In the genomic region with DNA sequence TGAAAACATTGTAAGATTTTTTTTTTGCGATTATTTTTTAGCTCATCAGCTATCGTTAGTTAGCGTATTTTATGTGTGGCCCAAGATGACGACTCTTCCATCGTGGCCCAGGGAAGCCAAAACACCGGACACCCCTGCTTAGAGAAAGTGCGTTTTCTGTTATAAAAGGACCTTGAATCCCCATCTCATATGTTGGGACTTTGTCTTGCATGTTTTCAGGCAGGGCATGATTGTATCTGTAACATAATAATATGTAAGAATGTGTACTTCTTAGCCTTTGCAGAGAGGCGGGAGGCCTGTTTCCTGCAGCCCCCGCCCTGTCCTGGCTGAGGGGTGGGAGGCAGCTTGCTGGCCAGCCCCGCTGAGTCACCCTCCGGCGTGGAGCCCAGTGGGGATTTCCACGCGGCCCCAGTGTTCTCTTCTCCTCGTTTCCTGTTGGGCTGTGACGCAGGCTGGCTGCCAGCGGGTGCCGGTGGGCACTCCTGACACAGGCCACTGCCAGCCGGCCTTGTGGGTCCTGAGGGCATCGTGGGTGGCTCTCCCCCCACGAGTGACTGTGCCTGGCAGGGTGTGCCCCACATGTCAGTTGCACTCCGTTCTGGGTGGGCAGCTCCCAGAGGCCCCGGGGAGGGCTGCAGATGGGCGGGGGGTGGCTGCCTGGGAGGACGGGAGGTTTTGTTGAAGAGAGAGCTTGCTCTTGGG, we compare ENCODE assay signal across 9 cellular contexts. TPM values are rescaled to one million over a fixed set of nuclear protein-coding genes. Genes with fewer than 3 reads are reported as not detected.
DNase-seq lines count a peak whose midpoint lies in the region; ATAC-seq and FAIRE-seq lines count a peak whose summit lies in the region.
"Had no signal": no experiment of that assay in that cellular context is flagged by ENCODE, and none has a peak within 500 bp of the region (broad histone marks: within the 10 kb centered on the region; RNA-seq: fewer than 3 reads in every experiment).

No MANE protein-coding gene starts in this region.

- H3K27ac ChIP-seq in cingulate gyrus (ENCODE audit: low read depth, low read length) (peak overlapping the region; percentile 67), SJCRH30 (no peak overlapping the region)
- H3K27ac ChIP-seq: cardiac muscle cell had no signal

- H3K36me3 Mint-ChIP-seq in memory B cell = peaks cover 8% of the 10 kb centered on the region

- FAIRE-seq in GM18507 (lab: Jason Lieb, UNC) = peak; percentile 26

- H3K4me3 Mint-ChIP-seq in memory B cell = peak overlapping the region; percentile 75

- no peak overlapping the region for H3K4me3 ChIP-seq in SJCRH30
- H3K4me3 ChIP-seq: cardiac muscle cell had no signal

- H3K4me1 Mint-ChIP-seq in memory B cell = peaks cover 57% of the 10 kb centered on the region

- H3K27me3 ChIP-seq in SJCRH30 = no peaks in the 10 kb centered on the region
- H3K27me3 ChIP-seq: cardiac muscle cell had no signal

- H3K27me3 Mint-ChIP-seq in memory B cell = no peaks in the 10 kb centered on the region

- ATAC-seq in HG03175 (IDR thresholded peaks at IDR 0.05; ENCODE audit: unreplicated experiment) (peak; percentile 65), memory B cell (ENCODE audit: low read depth) (peak; percentile 89)

- DNase-seq in GM18507 (ENCODE audit: extremely low spot score, insufficient read length, low read depth) (peak; percentile 62), memory B cell (ENCODE audit: low spot score in 2 of 2) (peak; percentile 80 to 83), SJCRH30 (no peak), MV-4-11 (lab: John Stamatoyannopoulos, UW) (no peak)
- peak; percentile 71 to 82 for DNase-seq in activated CD4-positive, alpha-beta T cell treated with anti-CD3 and anti-CD28 coated beads, Interleukin-2, amount 50 U/mL, for 24 hours (ENCODE audit: low read depth in 1 of 2, low spot score in 1 of 2)
- DNase-seq in stimulated activated CD8-positive, alpha-beta memory T cell treated with anti-CD3 and anti-CD28 coated beads, Interleukin-12 subunit alpha, Interleukin-12 subunit beta, amount 100 ng/mL, for 1 hour (ENCODE audit: low read depth) = peak; percentile 81

- no peaks in the 10 kb centered on the region for H3K9me3 ChIP-seq in SJCRH30 (replicated peaks)

- H3K36me3 ChIP-seq in SJCRH30 = peaks cover 5% of the 10 kb centered on the region; the same call in 1 of the 2 replicates
- H3K36me3 ChIP-seq: cardiac muscle cell had no signal

- H3K9me3 Mint-ChIP-seq in memory B cell = peaks cover 2% of the 10 kb centered on the region

- peak overlapping the region; percentile 97 for H3K27ac Mint-ChIP-seq in memory B cell

- H3K4me1 ChIP-seq in SJCRH30 = peaks cover 20% of the 10 kb centered on the region

RNA-seq across cellular contexts. Expression of a gene that starts 55.6 kb away (rescaled TPM):
- total RNA-seq in SJCRH30 (2014; rRNA removed; shearing (Covaris generic)) = 22.8 and 23.0 TPM in 2 replicates

Comparison
In these comparisons a context has a peak if more than half of its experiments do, and no peak if none do; other contexts are left out.
1. DNase-seq: peak in GM18507 (single experiment), activated CD4-positive, alpha-beta T cell treated with anti-CD3 and anti-CD28 coated beads, Interleukin-2, amount 50 U/mL, for 24 hours (2 of 2), memory B cell (2 of 2) and stimulated activated CD8-positive, alpha-beta memory T cell treated with anti-CD3 and anti-CD28 coated beads, Interleukin-12 subunit alpha, Interleukin-12 subunit beta, amount 100 ng/mL, for 1 hour (single experiment); none in SJCRH30 (0 of 2) and MV-4-11 (single experiment).